Comparison of ENCODE assay signal across 24 cellular contexts in the genomic region with DNA sequence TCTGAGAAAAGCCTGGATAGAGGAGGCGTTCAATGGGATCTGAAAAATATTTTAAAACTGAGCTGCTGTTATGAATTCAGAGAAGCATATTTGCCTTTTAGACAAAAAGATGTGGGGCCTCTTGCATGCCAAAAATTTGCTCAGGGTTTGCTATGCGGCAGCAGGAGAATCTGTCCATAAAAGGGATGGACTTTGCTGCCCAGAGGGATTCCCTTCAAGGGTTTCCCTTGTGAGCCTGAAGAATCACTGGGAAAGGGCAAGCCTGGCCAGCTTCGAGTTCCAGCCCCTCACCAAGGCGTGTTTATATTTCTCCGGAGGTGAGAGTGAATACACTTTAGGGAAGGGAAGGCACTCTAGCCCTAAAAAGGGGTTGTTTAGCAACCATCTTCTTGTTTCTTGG. TPM values are rescaled to one million over a fixed set of nuclear protein-coding genes. Genes with fewer than 3 reads are reported as not detected.
A peak's percentile ranks its signal among the peaks of the same experiment; 100 is the strongest.
DNase-seq lines count a peak whose midpoint lies in the region; ATAC-seq, FAIRE-seq and TF ChIP-seq lines count a peak whose summit lies in the region.
"Had no signal": no experiment of that assay in that cellular context is flagged by ENCODE, and none has a peak within 500 bp of the region (broad histone marks: within the 10 kb centered on the region; RNA-seq: fewer than 3 reads in every experiment).

No MANE protein-coding gene starts in this region.

- TF ChIP-seq POLR2A in tibial nerve (IDR thresholded peaks at IDR 0.05): no peak
- no peak for TF ChIP-seq POLR2A in lower leg skin (IDR thresholded peaks at IDR 0.05)

- peaks cover 17% of the 10 kb centered on the region for H3K4me1 ChIP-seq in astrocyte (ENCODE audit: insufficient read depth, low read length)
- peaks cover 6 to 60% (median 32%) of the 10 kb centered on the region in 4 donors for H3K4me1 ChIP-seq in tibial nerve

- no peak overlapping the region for H3K9ac ChIP-seq in astrocyte (ENCODE audit: low read length)

- DNase-seq in astrocyte (ENCODE audit: low read depth): no peak
- peak; percentile 83 for DNase-seq in fibroblast of peridontal ligament (ENCODE audit: extremely low read depth)
- DNase-seq in osteocyte (ENCODE audit: extremely low spot score, unreplicated experiment): no peak
- DNase-seq in tibial nerve (ENCODE audit: low spot score in 2 of 2): no peak
- no peak for DNase-seq in lower leg skin (ENCODE audit: low spot score in 2 of 2)
- DNase-seq: activated CD4-positive, alpha-beta T cell treated with anti-CD3 and anti-CD28 coated beads for 1 hour; activated effector memory CD4-positive, alpha-beta T cell treated with anti-CD3 and anti-CD28 coated beads, Interleukin-2, amount 50 U/mL, for 16 hours; C1 segment of cervical spinal cord; NCI-H1092; NCI-H1930; NCI-H2227 treated with DMSO at 0.1 percent for 48 hours; NCI-H748 treated with DMSO at 0.1 percent for 48 hours had no signal

- H3K79me2 ChIP-seq in astrocyte (ENCODE audit: insufficient read depth, low read length): no peaks in the 10 kb centered on the region

- TF ChIP-seq CTCF in astrocyte (IDR thresholded peaks at IDR 0.05; ENCODE audit: insufficient read depth, low read depth, low read length) (no peak), osteocyte (IDR thresholded peaks at IDR 0.05) (no peak), tibial nerve (IDR thresholded peaks at IDR 0.05) (no peak), lower leg skin (IDR thresholded peaks at IDR 0.05) (no peak)

- H3K27ac ChIP-seq in astrocyte (ENCODE audit: low read depth, low read length) (no peak overlapping the region), tibial nerve (peak overlapping the region in 3 of 4 donors; percentile 64 to 94 (median 94))
- H3K27ac ChIP-seq: SK-N-MC had no signal

- WGBS in tibial nerve, 2 donors: 24 to 34% methylated on average over 5 of the region's 5 CpGs
- WGBS in lower leg skin, 2 donors: 74% methylated on average over 5 of the region's 5 CpGs

- H3K36me3 ChIP-seq in astrocyte (ENCODE audit: insufficient read depth, low read length): no peaks in the 10 kb centered on the region
- H3K36me3 ChIP-seq in tibial nerve: no peaks in the 10 kb centered on the region

- H3K4me3 ChIP-seq in astrocyte (ENCODE audit: insufficient read depth, low read depth, low read length) (no peak overlapping the region), tibial nerve (no peak overlapping the region), lower leg skin (ENCODE audit: low read depth, poor library complexity, severe bottlenecking) (no peak overlapping the region)
- H3K4me3 ChIP-seq: lung, SK-N-MC had no signal

- H3K4me1 Mint-ChIP-seq in astrocyte (ENCODE audit: low read depth, unreplicated experiment): peaks cover 28% of the 10 kb centered on the region
- peaks cover 51% of the 10 kb centered on the region for H3K4me1 Mint-ChIP-seq in osteocyte (ENCODE audit: unreplicated experiment)
- H3K4me1 Mint-ChIP-seq: endodermal cell, H9 had no signal

- TF ChIP-seq EP300 in tibial nerve (IDR thresholded peaks at IDR 0.05): no peak

- H4K20me1 ChIP-seq in astrocyte (ENCODE audit: insufficient read depth, low read length): no peaks in the 10 kb centered on the region

- H3K27ac Mint-ChIP-seq in astrocyte (ENCODE audit: unreplicated experiment): no peak overlapping the region
- peak overlapping the region; percentile 80 for H3K27ac Mint-ChIP-seq in osteocyte (ENCODE audit: unreplicated experiment)
- H3K27ac Mint-ChIP-seq: brain; endodermal cell; H9; stimulated activated naive CD8-positive, alpha-beta T cell treated with anti-CD3 and anti-CD28 coated beads, Interleukin-15, Interleukin-2, amounts not matched to agents 100 ng/mL and 50 ng/mL, for 24 hours; T-helper 1 cell treated with Interleukin-12 subunit alpha and Interleukin-12 subunit beta and Interleukin-4 antibody, amounts not matched to agents 30 μg/mL and 1 μg/mL, for 36 hours had no signal

- H3K36me3 Mint-ChIP-seq in astrocyte (ENCODE audit: low read depth, unreplicated experiment) (peaks cover 6% of the 10 kb centered on the region), osteocyte (ENCODE audit: unreplicated experiment) (no peaks in the 10 kb centered on the region)
- H3K36me3 Mint-ChIP-seq: brain had no signal

- H3K27me3 Mint-ChIP-seq in astrocyte (ENCODE audit: low read depth, unreplicated experiment) (no peaks in the 10 kb centered on the region), osteocyte (ENCODE audit: unreplicated experiment) (no peaks in the 10 kb centered on the region)
- H3K27me3 Mint-ChIP-seq: brain; stimulated activated naive CD8-positive, alpha-beta T cell treated with anti-CD3 and anti-CD28 coated beads, Interleukin-15, Interleukin-2, amounts not matched to agents 100 ng/mL and 50 ng/mL, for 24 hours had no signal

- H2AFZ ChIP-seq in astrocyte (ENCODE audit: low read depth, low read length): no peak overlapping the region

- H3K9me3 ChIP-seq in astrocyte (ENCODE audit: insufficient read depth, low read depth, low read length) (no peaks in the 10 kb centered on the region), tibial nerve (no peaks in the 10 kb centered on the region)

- FAIRE-seq in astrocyte (lab: Jason Lieb, UNC): no peak
- FAIRE-seq: colon, urothelium cell line had no signal

- intact Hi-C loops in lower leg skin (cut with DNase I; ENCODE audit: low total_unique reads): no loop called here

- ATAC-seq in HG02798 (IDR thresholded peaks at IDR 0.05; ENCODE audit: poor library complexity, unreplicated experiment): no peak
- ATAC-seq in HG03108 (IDR thresholded peaks at IDR 0.05; ENCODE audit: unreplicated experiment): no peak
- ATAC-seq: right cardiac atrium had no signal

- H3K27me3 ChIP-seq in astrocyte (ENCODE audit: insufficient read depth, low read length): no peaks in the 10 kb centered on the region
- no peaks in the 10 kb centered on the region for H3K27me3 ChIP-seq in tibial nerve

- H3K9me3 Mint-ChIP-seq in astrocyte (ENCODE audit: unreplicated experiment) (no peaks in the 10 kb centered on the region), osteocyte (ENCODE audit: unreplicated experiment) (no peaks in the 10 kb centered on the region)
- H3K9me3 Mint-ChIP-seq: endodermal cell; H9; stimulated activated naive CD8-positive, alpha-beta T cell treated with anti-CD3 and anti-CD28 coated beads, Interleukin-15, Interleukin-2, amounts not matched to agents 100 ng/mL and 50 ng/mL, for 24 hours; T-helper 1 cell treated with Interleukin-12 subunit alpha and Interleukin-12 subunit beta and Interleukin-4 antibody, amounts not matched to agents 30 μg/mL and 1 μg/mL, for 36 hours had no signal

- no peak overlapping the region for H3K4me2 ChIP-seq in astrocyte (ENCODE audit: low read length)

- peak overlapping the region; percentile 31 for H3K4me3 Mint-ChIP-seq in astrocyte (ENCODE audit: unreplicated experiment)
- H3K4me3 Mint-ChIP-seq in osteocyte (ENCODE audit: unreplicated experiment): no peak overlapping the region
- H3K4me3 Mint-ChIP-seq: brain; endodermal cell; H9; stimulated activated naive CD8-positive, alpha-beta T cell treated with anti-CD3 and anti-CD28 coated beads, Interleukin-15, Interleukin-2, amounts not matched to agents 100 ng/mL and 50 ng/mL, for 24 hours; T-helper 1 cell treated with Interleukin-12 subunit alpha and Interleukin-12 subunit beta and Interleukin-4 antibody, amounts not matched to agents 30 μg/mL and 1 μg/mL, for 36 hours had no signal

RNA-seq across cellular contexts. Expression of a gene that starts 55.5 kb away (rescaled TPM):
- total RNA-seq in astrocyte: 1,834 and 1,872 TPM in 2 replicates
- total RNA-seq in osteocyte: 781 and 807 TPM in 2 replicates
- total RNA-seq in tibial nerve: 100 to 1,000 TPM; 320 to 870 (median 433) TPM
- total RNA-seq in lower leg skin: 10 to 100 TPM; 30.3 to 95.7 (median 58.0) TPM
